ENCODE assay signal across 29 cellular contexts in the genomic region with DNA sequence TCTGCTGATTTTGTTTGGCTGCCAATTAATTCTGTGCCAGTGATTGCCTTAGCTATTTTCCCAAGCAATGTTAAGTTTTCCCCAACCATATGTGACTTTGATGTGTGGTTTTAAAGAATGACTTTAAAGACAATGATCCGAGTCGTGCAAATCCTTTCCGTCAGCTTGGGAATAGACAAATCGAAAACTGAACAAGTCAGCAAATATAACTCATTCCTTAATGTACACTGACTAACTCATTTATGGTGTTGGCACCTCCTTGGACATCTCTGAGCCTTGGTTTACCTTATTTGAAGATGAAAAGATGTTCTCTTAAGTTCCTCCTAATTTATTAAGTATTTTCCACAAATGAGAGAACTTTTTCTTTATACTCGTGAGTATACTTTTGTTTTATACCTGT.
"Had no signal": no experiment of that assay in that cellular context is flagged by ENCODE, and none has a peak within 500 bp of the region (broad histone marks: within the 10 kb centered on the region; RNA-seq: fewer than 3 reads in every experiment).

No MANE protein-coding gene starts in this region.

- H3K9me3 ChIP-seq: stomach, suprapubic skin, testis, thoracic aorta, thyroid gland, tibial artery, tibial nerve, transverse colon, upper lobe of left lung, upper lobe of right lung, uterus, vagina had no signal

- H3K4me3 ChIP-seq: stomach, suprapubic skin, testis, thoracic aorta, thyroid gland, tibial artery, tibial nerve, transverse colon, upper lobe of left lung, upper lobe of right lung, uterus, vagina had no signal

- H3K9me3 Mint-ChIP-seq: stimulated activated effector memory CD8-positive, alpha-beta T cell treated with anti-CD3 and anti-CD28 coated beads, Interleukin-12 subunit alpha, Interleukin-12 subunit beta, amount 100 ng/mL, for 72 hours; stimulated activated memory B cell treated with anti-CD40 and anti-IgM and Interleukin-4, amounts not matched to agents 10 μg/mL and 1 μg/mL and 100 μg/mL, for 72 hours; stimulated activated naive B cell treated with anti-CD40 and anti-IgM and Interleukin-4, amounts not matched to agents 10 μg/mL and 1 μg/mL and 100 μg/mL, for 72 hours; stimulated activated naive CD8-positive, alpha-beta T cell treated with anti-CD3 and anti-CD28 coated beads, Interleukin-15, amount 100 ng/mL, for 72 hours; stimulated activated naive CD8-positive, alpha-beta T cell treated with anti-CD3 and anti-CD28 coated beads, Interleukin-15, Interleukin-2, amounts not matched to agents 100 ng/mL and 50 ng/mL, for 24 hours; type B pancreatic cell had no signal

- FAIRE-seq: urothelium cell line had no signal

- H3K36me3 Mint-ChIP-seq: stimulated activated effector memory CD8-positive, alpha-beta T cell treated with anti-CD3 and anti-CD28 coated beads, Interleukin-12 subunit alpha, Interleukin-12 subunit beta, amount 100 ng/mL, for 72 hours; stimulated activated memory B cell treated with anti-CD40 and anti-IgM and Interleukin-4, amounts not matched to agents 10 μg/mL and 1 μg/mL and 100 μg/mL, for 72 hours; stimulated activated naive B cell treated with anti-CD40 and anti-IgM and Interleukin-4, amounts not matched to agents 10 μg/mL and 1 μg/mL and 100 μg/mL, for 72 hours; type B pancreatic cell had no signal

- H3K27ac Mint-ChIP-seq: stimulated activated effector memory CD8-positive, alpha-beta T cell treated with anti-CD3 and anti-CD28 coated beads, Interleukin-12 subunit alpha, Interleukin-12 subunit beta, amount 100 ng/mL, for 72 hours; stimulated activated memory B cell treated with anti-CD40 and anti-IgM and Interleukin-4, amounts not matched to agents 10 μg/mL and 1 μg/mL and 100 μg/mL, for 72 hours; stimulated activated naive B cell treated with anti-CD40 and anti-IgM and Interleukin-4, amounts not matched to agents 10 μg/mL and 1 μg/mL and 100 μg/mL, for 72 hours; stimulated activated naive CD8-positive, alpha-beta T cell treated with anti-CD3 and anti-CD28 coated beads, Interleukin-15, amount 100 ng/mL, for 72 hours; stimulated activated naive CD8-positive, alpha-beta T cell treated with anti-CD3 and anti-CD28 coated beads, Interleukin-15, Interleukin-2, amounts not matched to agents 100 ng/mL and 50 ng/mL, for 24 hours; type B pancreatic cell had no signal

- H3K27ac ChIP-seq: stomach, suprapubic skin, testis, thoracic aorta, thyroid gland, tibial artery, tibial nerve, transverse colon, upper lobe of left lung, upper lobe of right lung, uterus, vagina had no signal

- H3K4me1 Mint-ChIP-seq: stimulated activated effector memory CD8-positive, alpha-beta T cell treated with anti-CD3 and anti-CD28 coated beads, Interleukin-12 subunit alpha, Interleukin-12 subunit beta, amount 100 ng/mL, for 72 hours; stimulated activated memory B cell treated with anti-CD40 and anti-IgM and Interleukin-4, amounts not matched to agents 10 μg/mL and 1 μg/mL and 100 μg/mL, for 72 hours; stimulated activated naive B cell treated with anti-CD40 and anti-IgM and Interleukin-4, amounts not matched to agents 10 μg/mL and 1 μg/mL and 100 μg/mL, for 72 hours; stimulated activated naive CD8-positive, alpha-beta T cell treated with anti-CD3 and anti-CD28 coated beads, Interleukin-15, amount 100 ng/mL, for 72 hours had no signal

- H3K4me3 Mint-ChIP-seq: stimulated activated effector memory CD8-positive, alpha-beta T cell treated with anti-CD3 and anti-CD28 coated beads, Interleukin-12 subunit alpha, Interleukin-12 subunit beta, amount 100 ng/mL, for 72 hours; stimulated activated memory B cell treated with anti-CD40 and anti-IgM and Interleukin-4, amounts not matched to agents 10 μg/mL and 1 μg/mL and 100 μg/mL, for 72 hours; stimulated activated naive B cell treated with anti-CD40 and anti-IgM and Interleukin-4, amounts not matched to agents 10 μg/mL and 1 μg/mL and 100 μg/mL, for 72 hours; stimulated activated naive CD8-positive, alpha-beta T cell treated with anti-CD3 and anti-CD28 coated beads, Interleukin-15, amount 100 ng/mL, for 72 hours; stimulated activated naive CD8-positive, alpha-beta T cell treated with anti-CD3 and anti-CD28 coated beads, Interleukin-15, Interleukin-2, amounts not matched to agents 100 ng/mL and 50 ng/mL, for 24 hours; type B pancreatic cell had no signal

- ATAC-seq: stimulated activated effector memory CD8-positive, alpha-beta T cell treated with anti-CD3 and anti-CD28 coated beads, Interleukin-12 subunit alpha, Interleukin-12 subunit beta, amount 100 ng/mL, for 72 hours; stimulated activated memory B cell treated with anti-CD40 and anti-IgM and Interleukin-4, amounts not matched to agents 10 μg/mL and 1 μg/mL and 100 μg/mL, for 72 hours; stimulated activated naive B cell treated with anti-CD40 and anti-IgM and Interleukin-4, amounts not matched to agents 10 μg/mL and 1 μg/mL and 100 μg/mL, for 72 hours; stimulated activated naive CD8-positive, alpha-beta T cell treated with anti-CD3 and anti-CD28 coated beads, Interleukin-15, amount 100 ng/mL, for 72 hours; stimulated activated naive CD8-positive, alpha-beta T cell treated with anti-CD3 and anti-CD28 coated beads, Interleukin-15, Interleukin-2, amounts not matched to agents 100 U/mL and 50 U/mL, for 24 hours; upper lobe of right lung had no signal

- H3K27me3 ChIP-seq: testis, thyroid gland, tibial artery, tibial nerve, upper lobe of left lung, uterus, vagina had no signal

- H3K4me1 ChIP-seq: stomach, suprapubic skin, testis, thyroid gland, tibial artery, tibial nerve, transverse colon, upper lobe of left lung, upper lobe of right lung, uterus, vagina had no signal

- H3K27me3 Mint-ChIP-seq: stimulated activated memory B cell treated with anti-CD40 and anti-IgM and Interleukin-4, amounts not matched to agents 10 μg/mL and 1 μg/mL and 100 μg/mL, for 72 hours; stimulated activated naive CD8-positive, alpha-beta T cell treated with anti-CD3 and anti-CD28 coated beads, Interleukin-15, amount 100 ng/mL, for 72 hours; stimulated activated naive CD8-positive, alpha-beta T cell treated with anti-CD3 and anti-CD28 coated beads, Interleukin-15, Interleukin-2, amounts not matched to agents 100 ng/mL and 50 ng/mL, for 24 hours; type B pancreatic cell had no signal

- H3K36me3 ChIP-seq: stomach, suprapubic skin, thoracic aorta, thyroid gland, tibial artery, tibial nerve, transverse colon, upper lobe of left lung, upper lobe of right lung, uterus, vagina had no signal

- DNase-seq: stimulated activated CD4-positive, alpha-beta T cell treated with anti-CD3 and anti-CD28 coated beads, Interleukin-2, amount 100 ng/mL, for 48 hours; stimulated activated CD4-positive, alpha-beta T cell treated with anti-CD3 and anti-CD28 coated beads, Interleukin-4, amount 100 ng/mL, for 1 hour; stimulated activated CD4-positive, alpha-beta T cell treated with anti-CD3 and anti-CD28 coated beads, Interleukin-4, amount 100 ng/mL, for 24 hours; stimulated activated CD4-positive, alpha-beta T cell treated with anti-CD3 and anti-CD28 coated beads, Interleukin-4, amount 100 ng/mL, for 4 hours; stimulated activated CD8-positive, alpha-beta memory T cell treated with anti-CD3 and anti-CD28 coated beads, Interleukin-4, amount 100 ng/mL, for 48 hours; stimulated activated naive B cell treated with anti-CD40 and anti-IgM and Interleukin-4, amounts not matched to agents 10 μg/mL and 1 μg/mL and 100 μg/mL, for 72 hours; stimulated activated naive CD4-positive, alpha-beta T cell; stimulated activated naive CD4-positive, alpha-beta T cell treated with Interleukin-2 at 50 U/mL for 16 hours; stimulated activated naive CD8-positive, alpha-beta T cell treated with anti-CD3 and anti-CD28 coated beads, Interleukin-15, amount 100 ng/mL, for 72 hours; stimulated activated naive CD8-positive, alpha-beta T cell treated with anti-CD3 and anti-CD28 coated beads, Interleukin-15, Interleukin-2, amounts not matched to agents 100 U/mL and 50 U/mL, for 24 hours; stomach; substantia nigra; testis; thyroid gland; tibial artery; transverse colon; trophoblast cell; upper lobe of left lung; upper lobe of right lung; uterus had no signal
